28 cellular contexts compared by ENCODE assay signal in the genomic region with DNA sequence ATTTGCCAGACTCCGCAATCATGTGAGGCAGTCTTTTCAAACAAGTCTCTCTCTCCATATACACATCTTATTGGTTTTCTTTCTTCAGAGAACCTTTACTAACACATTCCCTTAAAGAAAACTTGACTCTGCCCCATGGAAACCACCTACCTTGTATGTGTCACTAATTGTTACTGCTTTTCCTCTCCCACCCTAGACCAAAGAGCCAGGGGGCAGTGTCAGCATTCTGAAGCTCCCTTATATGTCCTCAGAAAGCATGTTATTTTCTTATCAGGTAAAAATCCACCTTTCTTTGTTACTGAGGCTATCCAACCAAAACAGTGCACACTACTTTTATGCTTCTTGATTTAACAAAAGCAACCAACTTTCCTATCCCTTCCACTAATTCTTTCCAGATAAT.
"Had no signal": no experiment of that assay in that cellular context is flagged by ENCODE, and none has a peak within 500 bp of the region (broad histone marks: within the 10 kb centered on the region; RNA-seq: fewer than 3 reads in every experiment).

No MANE protein-coding gene starts in this region.

- H3K36me3 ChIP-seq: left ventricle myocardium inferior, pancreas, prostate gland, suprapubic skin, thoracic aorta, tibial artery, upper lobe of right lung had no signal

- DNase-seq: hypothalamus; islet precursor cell; left ventricle myocardium inferior; midbrain; mucosa of descending colon; naive thymus-derived CD4-positive, alpha-beta T cell; nucleus accumbens; pancreas; posterior cingulate gyrus; retina; right cardiac atrium; stimulated activated CD4-positive, alpha-beta T cell treated with anti-CD3 and anti-CD28 coated beads, Interleukin-12 subunit alpha, Interleukin-12 subunit beta, amount 100 ng/mL, for 4 hours; stimulated activated CD4-positive, alpha-beta T cell treated with anti-CD3 and anti-CD28 coated beads, Interleukin-15, amount 100 ng/mL, for 24 hours; stimulated activated CD4-positive, alpha-beta T cell treated with anti-CD3 and anti-CD28 coated beads, Interleukin-2, amount 100 ng/mL, for 24 hours; stimulated activated CD4-positive, alpha-beta T cell treated with anti-CD3 and anti-CD28 coated beads, Interleukin-4, amount 100 ng/mL, for 1 hour; stimulated activated naive B cell treated with anti-CD40 and anti-IgM and Interleukin-4, amounts not matched to agents 10 μg/mL and 1 μg/mL and 100 μg/mL, for 72 hours; tibial artery; trophoblast cell; upper lobe of right lung had no signal

- H3K36me3 Mint-ChIP-seq: naive thymus-derived CD4-positive, alpha-beta T cell; natural killer cell treated with Interleukin-12 subunit alpha and Interleukin-12 subunit beta and Interleukin-15 and Interleukin-18, amount 100 ng/mL, for 72 hours; stimulated activated naive B cell treated with anti-CD40 and anti-IgM and Interleukin-4, amounts not matched to agents 10 μg/mL and 1 μg/mL and 100 μg/mL, for 72 hours had no signal

- H3K4me3 Mint-ChIP-seq: naive thymus-derived CD4-positive, alpha-beta T cell; natural killer cell treated with Interleukin-12 subunit alpha and Interleukin-12 subunit beta and Interleukin-15 and Interleukin-18, amount 100 ng/mL, for 72 hours; neural crest cell; stimulated activated naive B cell treated with anti-CD40 and anti-IgM and Interleukin-4, amounts not matched to agents 10 μg/mL and 1 μg/mL and 100 μg/mL, for 72 hours; stimulated activated naive CD8-positive, alpha-beta T cell treated with anti-CD3 and anti-CD28 coated beads, Interleukin-15, Interleukin-2, amounts not matched to agents 100 ng/mL and 50 ng/mL, for 24 hours had no signal

- H3K4me1 ChIP-seq: left ventricle myocardium inferior, pancreas, prostate gland, tibial artery, upper lobe of right lung had no signal

- H3K27me3 ChIP-seq: pancreas, suprapubic skin, tibial artery, upper lobe of right lung had no signal

- H3K4me1 Mint-ChIP-seq: neural crest cell; stimulated activated naive B cell treated with anti-CD40 and anti-IgM and Interleukin-4, amounts not matched to agents 10 μg/mL and 1 μg/mL and 100 μg/mL, for 72 hours had no signal

- H3K9me3 ChIP-seq: left ventricle myocardium inferior, mucosa of descending colon, pancreas, prostate gland, suprapubic skin, thoracic aorta, tibial artery, upper lobe of right lung had no signal

- H3K9me3 Mint-ChIP-seq: natural killer cell treated with Interleukin-12 subunit alpha and Interleukin-12 subunit beta and Interleukin-15 and Interleukin-18, amount 100 ng/mL, for 72 hours; neural crest cell; stimulated activated naive CD8-positive, alpha-beta T cell treated with anti-CD3 and anti-CD28 coated beads, Interleukin-15, Interleukin-2, amounts not matched to agents 100 ng/mL and 50 ng/mL, for 24 hours had no signal

- H3K27ac Mint-ChIP-seq: naive thymus-derived CD4-positive, alpha-beta T cell; natural killer cell treated with Interleukin-12 subunit alpha and Interleukin-12 subunit beta and Interleukin-15 and Interleukin-18, amount 100 ng/mL, for 72 hours; stimulated activated naive B cell treated with anti-CD40 and anti-IgM and Interleukin-4, amounts not matched to agents 10 μg/mL and 1 μg/mL and 100 μg/mL, for 72 hours; stimulated activated naive CD8-positive, alpha-beta T cell treated with anti-CD3 and anti-CD28 coated beads, Interleukin-15, Interleukin-2, amounts not matched to agents 100 ng/mL and 50 ng/mL, for 24 hours had no signal

- H3K27ac ChIP-seq: left ventricle myocardium inferior, pancreas, prostate gland, skin epidermis, suprapubic skin, thoracic aorta, tibial artery, upper lobe of right lung had no signal

- H3K4me3 ChIP-seq: left ventricle myocardium inferior, lung, mucosa of descending colon, pancreas, prostate gland, skin epidermis, suprapubic skin, thoracic aorta, tibial artery, upper lobe of right lung had no signal

- FAIRE-seq: pancreas, urothelium cell line had no signal
